In the genomic region with DNA sequence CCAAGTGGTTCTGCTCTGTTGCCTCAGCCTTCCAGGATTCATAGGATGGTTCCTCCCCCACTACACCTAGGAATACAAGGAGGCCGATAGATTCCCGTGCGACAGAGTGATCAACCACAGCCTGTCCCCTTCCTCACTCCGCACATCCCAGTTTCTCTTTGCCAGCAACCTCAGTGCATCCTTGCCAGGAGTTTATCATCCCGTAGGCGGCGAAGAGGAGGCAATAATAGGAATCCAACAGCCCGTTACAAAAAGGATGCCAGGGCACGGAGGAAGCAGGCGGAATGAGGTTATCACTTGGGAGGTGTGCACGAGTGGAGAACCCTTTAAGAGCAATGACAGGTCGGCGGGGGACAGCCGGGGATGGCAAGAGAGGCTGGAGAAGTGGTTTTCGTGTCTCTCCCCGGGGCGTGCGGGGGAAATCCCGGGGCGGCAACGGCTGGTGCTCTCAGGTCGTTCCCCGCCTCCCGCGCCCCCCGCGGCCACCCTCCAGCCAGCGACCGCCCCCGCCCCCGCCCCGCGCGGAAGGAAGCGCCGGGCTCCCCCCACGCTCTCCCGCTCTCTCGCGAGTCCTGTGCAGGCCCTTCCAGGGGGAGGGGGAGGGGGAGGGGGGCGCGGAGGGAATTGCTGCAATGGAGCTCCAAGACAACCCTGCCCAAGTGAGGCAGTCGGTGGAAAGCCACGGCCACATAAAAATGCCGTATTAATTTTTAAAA, we compare ENCODE assay signal across 8 cellular contexts. TPM values are rescaled to one million over a fixed set of nuclear protein-coding genes. Genes with fewer than 3 reads are reported as not detected.
A peak's percentile ranks its signal among the peaks of the same experiment; 100 is the strongest.
DNase-seq lines count a peak whose midpoint lies in the region; ATAC-seq and TF ChIP-seq lines count a peak whose summit lies in the region.

No MANE protein-coding gene starts in this region.

- TF ChIP-seq CTCF in OCI-LY7 (conservative IDR thresholded peaks at IDR 0.05; ENCODE audit: low read length) (no peak), fibroblast of pulmonary artery (IDR thresholded peaks at IDR 0.05; ENCODE audit: low read length, missing control alignments) (peak; percentile 3), nephron (IDR thresholded peaks at IDR 0.05; ENCODE audit: unreplicated experiment in 3 of 3) (no peak), stomach (IDR thresholded peaks at IDR 0.05) (no peak)

- TF ChIP-seq EP300 in stomach (IDR thresholded peaks at IDR 0.05), result no peak

- no peaks in the 10 kb centered on the region for H3K36me3 ChIP-seq in CD4-positive, CD25-positive, alpha-beta regulatory T cell (ENCODE audit: control insufficient read depth, insufficient read depth, low read length)
- H3K36me3 ChIP-seq in HAP-1 (replicated peaks) (no peaks in the 10 kb centered on the region), OCI-LY7 (ENCODE audit: insufficient read depth, low read length) (no peaks in the 10 kb centered on the region), stomach (no peaks in the 10 kb centered on the region)

- peak overlapping the region; percentile 43; the same call in 1 of the 2 replicates for H2AFZ ChIP-seq in OCI-LY7 (ENCODE audit: low read length)

- CTCF ChIA-PET in OCI-LY7 (lab: Charles Lee; ENCODE audit: unreplicated experiment), result no interaction called here

- H3K4me3 ChIP-seq in CD4-positive, CD25-positive, alpha-beta regulatory T cell (ENCODE audit: low read depth, low read length), result peak overlapping the region; percentile 87
- H3K4me3 ChIP-seq in HAP-1, result peak overlapping the region; percentile 78
- peak overlapping the region; percentile 75 for H3K4me3 ChIP-seq in OCI-LY7 (ENCODE audit: low read depth, low read length, poor library complexity, severe bottlenecking)
- peak overlapping the region; percentile 79 for H3K4me3 ChIP-seq in fibroblast of pulmonary artery (replicated peaks; ENCODE audit: low read depth, low read length)
- H3K4me3 ChIP-seq in stomach, result peak overlapping the region; percentile 83 to 92 (median 87)

- peak overlapping the region; percentile 97 to 99 (median 98) for H3K4me3 Mint-ChIP-seq in CD4-positive, CD25-positive, alpha-beta regulatory T cell
- peak overlapping the region; percentile 87 for H3K4me3 Mint-ChIP-seq in activated T-helper 2 cell treated with anti-CD3 and anti-CD28 coated beads, Interferon-gamma antibody, Interleukin-2, Interleukin-4, amounts not matched to agents 10 μg/mL and 5 μg/mL and 100 μg/mL, durations not matched to agents 14 hours and 24 hours and 36 hours (ENCODE audit: low read depth)
- peak overlapping the region; percentile 95 to 99 (median 98) for H3K4me3 Mint-ChIP-seq in nephron

- peak overlapping the region; percentile 83 for H3K27ac ChIP-seq in CD4-positive, CD25-positive, alpha-beta regulatory T cell (ENCODE audit: insufficient read depth, low read length, poor library complexity, severe bottlenecking)
- H3K27ac ChIP-seq in OCI-LY7 (ENCODE audit: low read depth, low read length, poor library complexity, severe bottlenecking) (no peak overlapping the region), stomach (peak overlapping the region; percentile 95 to 98 (median 97))

- 1% methylated on average over 26 to 43 of the region's 45 CpGs for WGBS in stomach, 5 donors

- peaks cover 19% of the 10 kb centered on the region for H3K4me1 ChIP-seq in CD4-positive, CD25-positive, alpha-beta regulatory T cell (ENCODE audit: control insufficient read depth, insufficient read depth, low read length, poor library complexity, severe bottlenecking)
- H3K4me1 ChIP-seq in HAP-1 (peaks cover 5% of the 10 kb centered on the region), OCI-LY7 (ENCODE audit: insufficient read depth, low read length, poor library complexity, severe bottlenecking) (peaks cover 20% of the 10 kb centered on the region), stomach (peaks cover 12 to 64% (median 42%) of the 10 kb centered on the region in 4 donors)

- no peak for TF ChIP-seq POLR2A in stomach (IDR thresholded peaks at IDR 0.05)

- peak overlapping the region; percentile 98 for H3K4me2 ChIP-seq in OCI-LY7 (ENCODE audit: low read length)

- H3K9me3 Mint-ChIP-seq in CD4-positive, CD25-positive, alpha-beta regulatory T cell, result peaks cover 0 to 4% (median 0%) of the 10 kb centered on the region in 7 donors
- no peaks in the 10 kb centered on the region for H3K9me3 Mint-ChIP-seq in activated T-helper 2 cell treated with anti-CD3 and anti-CD28 coated beads, Interferon-gamma antibody, Interleukin-2, Interleukin-4, amounts not matched to agents 10 μg/mL and 5 μg/mL and 100 μg/mL, durations not matched to agents 14 hours and 24 hours and 36 hours
- no peaks in the 10 kb centered on the region for H3K9me3 Mint-ChIP-seq in nephron

- H3K9me2 ChIP-seq in OCI-LY7 (ENCODE audit: insufficient read depth, low read length), result no peaks in the 10 kb centered on the region

- peaks cover 14% of the 10 kb centered on the region for H3K27me3 ChIP-seq in CD4-positive, CD25-positive, alpha-beta regulatory T cell (ENCODE audit: control insufficient read depth, insufficient read depth, low read length)
- H3K27me3 ChIP-seq in HAP-1 (ENCODE audit: low read depth), result no peaks in the 10 kb centered on the region
- H3K27me3 ChIP-seq in stomach, result no peaks in the 10 kb centered on the region

- no peaks in the 10 kb centered on the region for H3K9me3 ChIP-seq in CD4-positive, CD25-positive, alpha-beta regulatory T cell (ENCODE audit: control insufficient read depth in 2 of 2, low read length in 2 of 2)
- H3K9me3 ChIP-seq in HAP-1, result no peaks in the 10 kb centered on the region
- H3K9me3 ChIP-seq in OCI-LY7 (ENCODE audit: low read length), result no peaks in the 10 kb centered on the region
- no peaks in the 10 kb centered on the region for H3K9me3 ChIP-seq in stomach

- H3K4me1 Mint-ChIP-seq in CD4-positive, CD25-positive, alpha-beta regulatory T cell, result peaks cover 24 to 54% (median 42%) of the 10 kb centered on the region in 4 donors
- H3K4me1 Mint-ChIP-seq in activated T-helper 2 cell treated with anti-CD3 and anti-CD28 coated beads, Interferon-gamma antibody, Interleukin-2, Interleukin-4, amounts not matched to agents 10 μg/mL and 5 μg/mL and 100 μg/mL, durations not matched to agents 14 hours and 24 hours and 36 hours (ENCODE audit: low read depth), result peaks cover 36% of the 10 kb centered on the region
- H3K4me1 Mint-ChIP-seq in nephron, result peaks cover 31% of the 10 kb centered on the region

- no peaks in the 10 kb centered on the region for H3K36me3 Mint-ChIP-seq in CD4-positive, CD25-positive, alpha-beta regulatory T cell
- H3K36me3 Mint-ChIP-seq in activated T-helper 2 cell treated with anti-CD3 and anti-CD28 coated beads, Interferon-gamma antibody, Interleukin-2, Interleukin-4, amounts not matched to agents 10 μg/mL and 5 μg/mL and 100 μg/mL, durations not matched to agents 14 hours and 24 hours and 36 hours (ENCODE audit: low read depth), result peaks cover 10% of the 10 kb centered on the region
- no peaks in the 10 kb centered on the region for H3K36me3 Mint-ChIP-seq in nephron (ENCODE audit: low read depth)

- no peak for ATAC-seq in CD4-positive, CD25-positive, alpha-beta regulatory T cell (ENCODE audit: low read depth in 2 of 2)
- no peak for ATAC-seq in GM18861 (IDR thresholded peaks at IDR 0.05; ENCODE audit: unreplicated experiment)

- peak overlapping the region; percentile 86 to 94 (median 94) for H3K27ac Mint-ChIP-seq in CD4-positive, CD25-positive, alpha-beta regulatory T cell
- peak overlapping the region; percentile 50 for H3K27ac Mint-ChIP-seq in activated T-helper 2 cell treated with anti-CD3 and anti-CD28 coated beads, Interferon-gamma antibody, Interleukin-2, Interleukin-4, amounts not matched to agents 10 μg/mL and 5 μg/mL and 100 μg/mL, durations not matched to agents 14 hours and 24 hours and 36 hours
- peak overlapping the region; percentile 78 to 95 (median 93) for H3K27ac Mint-ChIP-seq in nephron

- intact Hi-C loops in OCI-LY7 (cut with micrococcal nuclease; ENCODE audit: unreplicated experiment), result loop anchor here (2.0 to 10.0 kb wide), 8 partner anchors 181 to 1528 kb away; a partner anchor contains a TSS
- intact Hi-C loops in activated T-helper 2 cell treated with anti-CD3 and anti-CD28 coated beads, Interferon-gamma antibody, Interleukin-2, Interleukin-4, amounts not matched to agents 10 μg/mL and 5 μg/mL and 100 μg/mL, durations not matched to agents 14 hours and 24 hours and 36 hours (cut with micrococcal nuclease), result loop anchor here (2.0 to 5.0 kb wide), 10 partner anchors 178 to 1523 kb away; a partner anchor contains a TSS
- intact Hi-C loops in stomach (cut with DNase I; ENCODE audit: low total_unique reads), result loop anchor here (10.0 kb wide), 1 partner anchor 151 kb away; no protein-coding TSS in a partner anchor

- peaks cover 16% of the 10 kb centered on the region for H4K20me1 ChIP-seq in OCI-LY7 (ENCODE audit: insufficient read depth, low read length)

- H3K27me3 Mint-ChIP-seq in CD4-positive, CD25-positive, alpha-beta regulatory T cell, result peaks cover 18% of the 10 kb centered on the region
- H3K27me3 Mint-ChIP-seq in activated T-helper 2 cell treated with anti-CD3 and anti-CD28 coated beads, Interferon-gamma antibody, Interleukin-2, Interleukin-4, amounts not matched to agents 10 μg/mL and 5 μg/mL and 100 μg/mL, durations not matched to agents 14 hours and 24 hours and 36 hours (ENCODE audit: low read depth), result peaks cover 39% of the 10 kb centered on the region
- H3K27me3 Mint-ChIP-seq in nephron (ENCODE audit: low read depth), result peaks cover 20% of the 10 kb centered on the region

- no peaks in the 10 kb centered on the region for H3K79me2 ChIP-seq in OCI-LY7 (ENCODE audit: insufficient read depth, low read depth, low read length)

- DNase-seq in CD4-positive, CD25-positive, alpha-beta regulatory T cell, result peak; percentile 55 to 71 (median 60)
- DNase-seq in HAP-1 (ENCODE audit: low spot score in 2 of 2) (peak; percentile 53 to 82), OCI-LY7 (ENCODE audit: low spot score) (peak; percentile 52), fibroblast of pulmonary artery (ENCODE audit: low read depth) (peak; percentile 55), stomach (peak; percentile 33)
- peak; percentile 28 for DNase-seq in activated T-helper 2 cell treated with anti-CD3 and anti-CD28 coated beads, Interferon-gamma antibody, Interleukin-2, Interleukin-4, amounts not matched to agents 10 μg/mL and 5 μg/mL and 100 μg/mL, durations not matched to agents 14 hours and 24 hours and 36 hours (ENCODE audit: low spot score)

- in situ Hi-C loops in HAP-1 (cut with MboI; ENCODE audit: low sequenced_read_pairs), result loop anchor here (25.0 kb wide), 1 partner anchor 367 kb away; no protein-coding TSS in a partner anchor

- no TSS peak for BruUV-seq in OCI-LY7 (replicated peaks; lab: Mats Ljungman, UMichigan)

- POLR2A ChIA-PET in OCI-LY7 (lab: Charles Lee), result interaction anchor here (1.2 kb wide), 1 partner anchor 16 kb away, joined by 3 read pairs; no protein-coding TSS in a partner anchor

RNA-seq across cellular contexts. Expression of a gene that starts 1.6 kb away (rescaled TPM):
- 31.1 TPM for total RNA-seq in CD4-positive, CD25-positive, alpha-beta regulatory T cell
- 10 to 100 TPM in 1 of 4 donors, 1 to 10 TPM in 3; 5.2 to 15.5 (median 6.4) TPM for polyA plus RNA-seq in CD4-positive, CD25-positive, alpha-beta regulatory T cell
- 9.2 and 9.8 TPM in 2 replicates for total RNA-seq in OCI-LY7 (2014; rRNA removed; shearing (Covaris generic))
- 13.6 and 15.1 TPM in 2 replicates for total RNA-seq in OCI-LY7 (2022)
- 7.2 and 8.4 TPM in 2 replicates for total RNA-seq in activated T-helper 2 cell treated with anti-CD3 and anti-CD28 coated beads, Interferon-gamma antibody, Interleukin-2, Interleukin-4, amounts not matched to agents 10 μg/mL and 5 μg/mL and 100 μg/mL, durations not matched to agents 14 hours and 24 hours and 36 hours
- 10 to 100 TPM; 14.7 to 62.4 (median 30.9) TPM for total RNA-seq in stomach
- 10 to 100 TPM in 2 of 3 donors, 1 to 10 TPM in 1; 8.9 to 16.0 (median 13.2) TPM for polyA plus RNA-seq in stomach
